26 cellular contexts compared by ENCODE assay signal in genomic region chr6:52494298-52495072, GRCh38.
DNase-seq lines count a peak whose midpoint lies in the region; ATAC-seq and TF ChIP-seq lines count a peak whose summit lies in the region.
"Had no signal": no experiment of that assay in that cellular context is flagged by ENCODE, and none has a peak within 500 bp of the region (broad histone marks: within the 10 kb centered on the region; RNA-seq: fewer than 3 reads in every experiment).

No MANE protein-coding gene starts in this region.

- H3K9me2 ChIP-seq in HCT116 (ENCODE audit: insufficient read depth) = no peaks in the 10 kb centered on the region
- H3K9me2 ChIP-seq in MM.1S (replicated peaks; ENCODE audit: insufficient read depth, low read length) = no peaks in the 10 kb centered on the region

- DNase-seq in HCT116 (ENCODE audit: low read depth, low spot score) (no peak), MM.1S (no peak), chondrocyte (ENCODE audit: low spot score) (no peak), memory B cell (ENCODE audit: low spot score in 2 of 2) (no peak), NCI-H748 treated with DMSO at 0.1 percent for 48 hours (lab: John Stamatoyannopoulos, UW) (no peak), ascending aorta (ENCODE audit: low spot score in 2 of 2) (no peak)
- no peak for DNase-seq in stimulated activated naive CD4-positive, alpha-beta T cell (lab: John Stamatoyannopoulos, UW)
- DNase-seq: activated gamma-delta T cell; Caco-2; DMS53; hippocampal formation; mammary epithelial cell; NCI-H1417 treated with DMSO at 0.1 percent for 48 hours; NCI-H2029 treated with DMSO at 0.1 percent for 48 hours; NCI-H524; pancreas; SHP77; stimulated activated naive CD8-positive, alpha-beta T cell treated with anti-CD3 and anti-CD28 coated beads, Interleukin-15, Interleukin-2, amounts not matched to agents 100 U/mL and 50 U/mL, for 24 hours; testis; WERI-Rb-1 had no signal

- intact Hi-C loops in HCT116 (cut with micrococcal nuclease) = no loop called here
- intact Hi-C loops in ascending aorta (cut with DNase I) = no loop called here

- no peak overlapping the region for H3K4me2 ChIP-seq in HCT116 (ENCODE audit: low read length)
- H3K4me2 ChIP-seq in MM.1S (ENCODE audit: low read depth, low read length) = no peak overlapping the region

- H3K9me3 Mint-ChIP-seq in chondrocyte (ENCODE audit: low read depth) = peaks cover 4% of the 10 kb centered on the region
- H3K9me3 Mint-ChIP-seq in memory B cell = peaks cover 2% of the 10 kb centered on the region
- H3K9me3 Mint-ChIP-seq: activated CD4-positive, alpha-beta T cell treated with anti-CD3 and anti-CD28 coated beads, Interleukin-2, amount 10 ng/mL, durations not matched to agents 24 days and 14 days had no signal

- no peaks in the 10 kb centered on the region for H3K27me3 ChIP-seq in HCT116 (ENCODE audit: insufficient read depth, low read length)
- no peaks in the 10 kb centered on the region for H3K27me3 ChIP-seq in MM.1S (replicated peaks; ENCODE audit: insufficient read depth, low read length)
- H3K27me3 ChIP-seq in ascending aorta = no peaks in the 10 kb centered on the region
- H3K27me3 ChIP-seq: gastroesophageal sphincter, pancreas, testis had no signal

- H3K9ac ChIP-seq in HCT116 (ENCODE audit: low read length) (no peak overlapping the region), MM.1S (ENCODE audit: low read length) (no peak overlapping the region)

- ATAC-seq in HCT116 (no peak), memory B cell (ENCODE audit: low read depth) (no peak), HG03521 (IDR thresholded peaks at IDR 0.05; ENCODE audit: unreplicated experiment) (no peak)
- ATAC-seq: gastroesophageal sphincter; Panc1; pancreas; stimulated activated naive CD8-positive, alpha-beta T cell treated with anti-CD3 and anti-CD28 coated beads, Interleukin-15, Interleukin-2, amounts not matched to agents 100 U/mL and 50 U/mL, for 24 hours had no signal

- CTCF ChIA-PET in HCT116 (lab: Charles Lee) = no interaction called here

- H3K36me3 ChIP-seq in HCT116 (ENCODE audit: control insufficient read depth in 1 of 2, insufficient read depth in 2 of 2, low read length in 2 of 2) = no peaks in the 10 kb centered on the region
- no peaks in the 10 kb centered on the region for H3K36me3 ChIP-seq in MM.1S (replicated peaks; ENCODE audit: insufficient read depth, low read length)
- H3K36me3 ChIP-seq in ascending aorta = no peaks in the 10 kb centered on the region
- H3K36me3 ChIP-seq: pancreas had no signal

- BruUV-seq in HCT116 (replicated peaks; lab: Mats Ljungman, UMichigan) = no TSS peak

- H4K20me1 ChIP-seq in HCT116 (ENCODE audit: insufficient read depth) (no peaks in the 10 kb centered on the region), MM.1S (ENCODE audit: insufficient read depth, low read length) (no peaks in the 10 kb centered on the region)

- TF ChIP-seq RAD21 in HCT116 (IDR thresholded peaks at IDR 0.05; ENCODE audit: low read depth) = no peak

- no peak overlapping the region for H3K4me3 Mint-ChIP-seq in chondrocyte (ENCODE audit: unreplicated experiment)
- H3K4me3 Mint-ChIP-seq in memory B cell = no peak overlapping the region
- H3K4me3 Mint-ChIP-seq: activated CD4-positive, alpha-beta T cell treated with anti-CD3 and anti-CD28 coated beads, Interleukin-2, amount 10 ng/mL, durations not matched to agents 24 days and 14 days; T-helper 2 cell treated with Interferon-gamma antibody and Interleukin-4, amounts not matched to agents 5 μg/mL and 100 μg/mL, for 36 hours had no signal

- peak overlapping the region; percentile 52 for H3K27ac Mint-ChIP-seq in chondrocyte (ENCODE audit: unreplicated experiment)
- peak overlapping the region; percentile 100 for H3K27ac Mint-ChIP-seq in memory B cell
- H3K27ac Mint-ChIP-seq: T-helper 2 cell treated with Interferon-gamma antibody and Interleukin-4, amounts not matched to agents 5 μg/mL and 100 μg/mL, for 36 hours had no signal

- peaks cover 50% of the 10 kb centered on the region for H3F3A ChIP-seq in MM.1S (ENCODE audit: insufficient read depth, low read length)

- H3K27ac ChIP-seq in HCT116 (ENCODE audit: low read depth, low read length) = no peak overlapping the region
- peak overlapping the region; percentile 27; the same call in 1 of the 2 replicates for H3K27ac ChIP-seq in MM.1S (ENCODE audit: low read length)
- no peak overlapping the region for H3K27ac ChIP-seq in ascending aorta
- H3K27ac ChIP-seq: C4-2B, gastroesophageal sphincter, pancreas, testis, WERI-Rb-1 had no signal

- no peaks in the 10 kb centered on the region for H3K4me1 ChIP-seq in HCT116 (ENCODE audit: control insufficient read depth in 1 of 2, insufficient read depth in 2 of 2, low read length in 2 of 2)
- H3K4me1 ChIP-seq in MM.1S (ENCODE audit: low read length) = peaks cover 48% of the 10 kb centered on the region
- peaks cover 10 to 23% of the 10 kb centered on the region in 2 donors for H3K4me1 ChIP-seq in ascending aorta
- H3K4me1 ChIP-seq: Caco-2, pancreas, testis had no signal

- RAD21 ChIA-PET in HCT116 (lab: Charles Lee; ENCODE audit: low non-redundant PET in 1 of 2, low total read pairs in 2 of 2, uncharacterized antibody in 2 of 2, unreplicated experiment in 2 of 2) = no interaction called here

- H3K79me2 ChIP-seq in HCT116 (ENCODE audit: insufficient read depth, low read length) (no peaks in the 10 kb centered on the region), MM.1S (ENCODE audit: low read length) (peaks cover 7% of the 10 kb centered on the region; the same call in 1 of the 2 replicates)

- POLR2A ChIA-PET in HCT116 (lab: Charles Lee) = no interaction called here

- H2AFZ ChIP-seq in HCT116 (ENCODE audit: low read depth, low read length, poor library complexity, severe bottlenecking) (no peak overlapping the region), MM.1S (ENCODE audit: low read length) (no peak overlapping the region)

- H3K27me3 Mint-ChIP-seq in chondrocyte (ENCODE audit: low read depth) (no peaks in the 10 kb centered on the region), memory B cell (no peaks in the 10 kb centered on the region)
- H3K27me3 Mint-ChIP-seq: activated CD4-positive, alpha-beta T cell treated with anti-CD3 and anti-CD28 coated beads, Interleukin-2, amount 10 ng/mL, durations not matched to agents 24 days and 14 days had no signal

- H3K4me1 Mint-ChIP-seq in chondrocyte (ENCODE audit: low read depth) (peaks cover 46% of the 10 kb centered on the region), memory B cell (peaks cover 66% of the 10 kb centered on the region)

- TF ChIP-seq CTCF in HCT116 (IDR thresholded peaks at IDR 0.05 in 2 of 3, conservative IDR thresholded peaks at IDR 0.05 in 1 of 3; ENCODE audit: borderline replicate concordance in 1 of 3, insufficient read depth in 1 of 3, low read depth in 2 of 3, low read length in 2 of 3) (no peak), MM.1S (IDR thresholded peaks at IDR 0.05; ENCODE audit: low read length) (no peak), chondrocyte (IDR thresholded peaks at IDR 0.05) (no peak), ascending aorta (IDR thresholded peaks at IDR 0.05) (no peak)

- TF ChIP-seq POLR2A in HCT116 (IDR thresholded peaks at IDR 0.05; ENCODE audit: borderline replicate concordance, extremely low read depth, insufficient read depth, insufficient read length) = no peak

- H3K9me3 ChIP-seq in HCT116 (ENCODE audit: control insufficient read depth in 1 of 2, insufficient read depth in 1 of 2, low read depth in 1 of 2, low read length in 2 of 2) = no peaks in the 10 kb centered on the region
- no peaks in the 10 kb centered on the region for H3K9me3 ChIP-seq in MM.1S (replicated peaks; ENCODE audit: insufficient read depth, low read length)
- H3K9me3 ChIP-seq in ascending aorta = no peaks in the 10 kb centered on the region
- H3K9me3 ChIP-seq: Caco-2, gastroesophageal sphincter, pancreas, testis had no signal

- peaks cover 15% of the 10 kb centered on the region for H3K36me3 Mint-ChIP-seq in chondrocyte (ENCODE audit: low read depth)
- peaks cover 7% of the 10 kb centered on the region for H3K36me3 Mint-ChIP-seq in memory B cell

- H3K4me3 ChIP-seq in HCT116 (replicated peaks in 1 of 2; ENCODE audit: low read depth in 1 of 2, low read length in 2 of 2) = no peak overlapping the region
- no peak overlapping the region for H3K4me3 ChIP-seq in MM.1S (ENCODE audit: low read length)
- H3K4me3 ChIP-seq in ascending aorta = no peak overlapping the region
- H3K4me3 ChIP-seq: gastroesophageal sphincter, pancreas, testis had no signal

TF ChIP-seq in HCT116, 20 proteins besides CTCF, POLR2A, EP300 and RAD21:
- TF ChIP-seq POLR2AphosphoS5 (IDR thresholded peaks at IDR 0.05; ENCODE audit: low read depth, low read length) (no peak), YY1 (IDR thresholded peaks at IDR 0.05; ENCODE audit: extremely low read depth, insufficient replicate concordance, low read depth, low read length) (no peak), SRF (IDR thresholded peaks at IDR 0.05; ENCODE audit: low read depth) (no peak), ZNF274 (IDR thresholded peaks at IDR 0.05; ENCODE audit: low read depth, low read length) (no peak), TCF7L2 (IDR thresholded peaks at IDR 0.05; ENCODE audit: borderline replicate concordance, extremely low read depth, insufficient read depth, insufficient read length) (no peak), CBX3 (IDR thresholded peaks at IDR 0.05; ENCODE audit: low read depth) (0 out of 2 replicates have a peak, but pooled peaks have one; percentile 25)
- TF ChIP-seq, protein P1, sequence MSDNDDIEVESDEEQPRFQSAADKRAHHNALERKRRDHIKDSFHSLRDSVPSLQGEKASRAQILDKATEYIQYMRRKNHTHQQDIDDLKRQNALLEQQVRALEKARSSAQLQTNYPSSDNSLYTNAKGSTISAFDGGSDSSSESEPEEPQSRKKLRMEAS (IDR thresholded peaks at IDR 0.05) = no peak
